27 cellular contexts compared by ENCODE assay signal in genomic region chr6:93413190-93413589, GRCh38. TPM values are rescaled to one million over a fixed set of nuclear protein-coding genes. Genes with fewer than 3 reads are reported as not detected.
"Had no signal": no experiment of that assay in that cellular context is flagged by ENCODE, and none has a peak within 500 bp of the region (broad histone marks: within the 10 kb centered on the region; RNA-seq: fewer than 3 reads in every experiment).

No MANE protein-coding gene starts in this region.

- H3K4me1 ChIP-seq: prostate gland had no signal

- H3K9me3 ChIP-seq: left lung, lower lobe of right lung, neutrophil, ovary, prostate gland, spleen, suprapubic skin, thoracic aorta, tibial artery, upper lobe of right lung had no signal

- H3K27ac ChIP-seq: left lung, lower lobe of right lung, neutrophil, ovary, prostate gland, skin epidermis, spleen, suprapubic skin, thoracic aorta, tibial artery, upper lobe of right lung had no signal

- DNase-seq: hypothalamus; immature natural killer cell; kidney; left colon; left lung; lower lobe of right lung; mammary epithelial cell; mesenchymal stem cell; naive thymus-derived CD8-positive, alpha-beta T cell; occipital lobe; ovary; posterior cingulate gyrus; retina; right cardiac atrium; spleen; stimulated activated CD4-positive, alpha-beta T cell treated with anti-CD3 and anti-CD28 coated beads, Interleukin-4, amount 100 ng/mL, for 24 hours; stimulated activated naive CD4-positive, alpha-beta T cell; tibial artery; trophoblast cell; upper lobe of right lung had no signal

- H3K36me3 ChIP-seq: left lung, lower lobe of right lung, neutrophil, ovary, prostate gland, spleen, suprapubic skin, thoracic aorta, tibial artery, upper lobe of right lung had no signal

- H3K4me3 ChIP-seq: left lung, lower lobe of right lung, ovary, prostate gland, skin epidermis, spleen, suprapubic skin, thoracic aorta, tibial artery, upper lobe of right lung had no signal

- H3K27me3 ChIP-seq: ovary had no signal

- ATAC-seq: left colon; left lung; lower lobe of right lung; naive thymus-derived CD8-positive, alpha-beta T cell; right cardiac atrium; sciatic nerve; stimulated activated effector memory CD8-positive, alpha-beta T cell treated with anti-CD3 and anti-CD28 coated beads, Interleukin-12 subunit alpha, Interleukin-12 subunit beta, amount 100 ng/mL, for 72 hours; upper lobe of right lung had no signal

RNA-seq across cellular contexts. Expression of gene EPHA7, which starts 6.2 kb away (rescaled TPM):
- polyA plus RNA-seq: immature natural killer cell; mammary epithelial cell; naive thymus-derived CD8-positive, alpha-beta T cell had no signal
